Comparison of ENCODE assay signal across 10 cellular contexts in genomic region chr5:148186248-148187003, GRCh38. TPM values are rescaled to one million over a fixed set of nuclear protein-coding genes. Genes with fewer than 3 reads are reported as not detected.
DNase-seq lines count a peak whose midpoint lies in the region; ATAC-seq and TF ChIP-seq lines count a peak whose summit lies in the region.
"Had no signal": no experiment of that assay in that cellular context is flagged by ENCODE, and none has a peak within 500 bp of the region (broad histone marks: within the 10 kb centered on the region; RNA-seq: fewer than 3 reads in every experiment).

No MANE protein-coding gene starts in this region.

- peaks cover 9% of the 10 kb centered on the region for H3K4me1 Mint-ChIP-seq in activated CD8-positive, alpha-beta T cell treated with anti-CD3 and anti-CD28 coated beads for 36 hours (ENCODE audit: low read depth)
- no peaks in the 10 kb centered on the region for H3K4me1 Mint-ChIP-seq in activated CD8-positive, alpha-beta T cell treated with anti-CD3 and anti-CD28 coated beads, Interleukin-2, amount 10 ng/mL, durations not matched to agents 7 days and 5 days (ENCODE audit: low read depth)
- H3K4me1 Mint-ChIP-seq in stimulated activated effector memory CD8-positive, alpha-beta T cell treated with anti-CD3 and anti-CD28 coated beads, Interleukin-12 subunit alpha, Interleukin-12 subunit beta, amount 100 ng/mL, for 72 hours, result no peaks in the 10 kb centered on the region
- no peaks in the 10 kb centered on the region for H3K4me1 Mint-ChIP-seq in CD4-positive, alpha-beta memory T cell

- H3K36me3 ChIP-seq in brain microvascular endothelial cell (replicated peaks), result no peaks in the 10 kb centered on the region
- H3K36me3 ChIP-seq in CD4-positive, alpha-beta memory T cell (ENCODE audit: insufficient read depth, low read length), result no peaks in the 10 kb centered on the region

- POLR2A ChIA-PET in activated CD8-positive, alpha-beta T cell treated with anti-CD3 and anti-CD28 coated beads for 36 hours (lab: Charles Lee), result no interaction called here
- POLR2A ChIA-PET in activated CD8-positive, alpha-beta T cell treated with anti-CD3 and anti-CD28 coated beads, Interleukin-2, amount 10 ng/mL, durations not matched to agents 7 days and 5 days (lab: Charles Lee), result no interaction called here
- POLR2A ChIA-PET in CD4-positive, alpha-beta memory T cell (lab: Charles Lee; ENCODE audit: partially characterized antibody), result no interaction called here

- H3K27me3 Mint-ChIP-seq in activated CD8-positive, alpha-beta T cell treated with anti-CD3 and anti-CD28 coated beads for 36 hours, result peaks cover 21% of the 10 kb centered on the region
- peaks cover 4% of the 10 kb centered on the region for H3K27me3 Mint-ChIP-seq in activated CD8-positive, alpha-beta T cell treated with anti-CD3 and anti-CD28 coated beads, Interleukin-2, amount 10 ng/mL, durations not matched to agents 7 days and 5 days (ENCODE audit: low read depth)
- peaks cover 0 to 7% of the 10 kb centered on the region in 2 donors for H3K27me3 Mint-ChIP-seq in CD4-positive, alpha-beta memory T cell

- no peak overlapping the region for H3K27ac Mint-ChIP-seq in activated CD8-positive, alpha-beta T cell treated with anti-CD3 and anti-CD28 coated beads for 36 hours
- no peak overlapping the region for H3K27ac Mint-ChIP-seq in activated CD8-positive, alpha-beta T cell treated with anti-CD3 and anti-CD28 coated beads, Interleukin-2, amount 10 ng/mL, durations not matched to agents 7 days and 5 days
- peak overlapping the region; percentile 9 for H3K27ac Mint-ChIP-seq in stimulated activated effector memory CD8-positive, alpha-beta T cell treated with anti-CD3 and anti-CD28 coated beads, Interleukin-12 subunit alpha, Interleukin-12 subunit beta, amount 100 ng/mL, for 72 hours
- H3K27ac Mint-ChIP-seq in CD4-positive, alpha-beta memory T cell, result no peak overlapping the region

- H3K4me3 Mint-ChIP-seq in activated CD8-positive, alpha-beta T cell treated with anti-CD3 and anti-CD28 coated beads for 36 hours, result no peak overlapping the region
- no peak overlapping the region for H3K4me3 Mint-ChIP-seq in activated CD8-positive, alpha-beta T cell treated with anti-CD3 and anti-CD28 coated beads, Interleukin-2, amount 10 ng/mL, durations not matched to agents 7 days and 5 days
- H3K4me3 Mint-ChIP-seq in stimulated activated effector memory CD8-positive, alpha-beta T cell treated with anti-CD3 and anti-CD28 coated beads, Interleukin-12 subunit alpha, Interleukin-12 subunit beta, amount 100 ng/mL, for 72 hours, result no peak overlapping the region
- H3K4me3 Mint-ChIP-seq in CD4-positive, alpha-beta memory T cell, result no peak overlapping the region

- no peaks in the 10 kb centered on the region for H3K4me1 ChIP-seq in CD4-positive, alpha-beta memory T cell (ENCODE audit: insufficient read depth, low read length)

- intact Hi-C loops in activated CD8-positive, alpha-beta T cell treated with anti-CD3 and anti-CD28 coated beads for 36 hours (cut with micrococcal nuclease), result no loop called here
- intact Hi-C loops in CD4-positive, alpha-beta memory T cell (cut with micrococcal nuclease), result no loop called here

- peak; percentile 97 for ATAC-seq in activated CD8-positive, alpha-beta T cell treated with anti-CD3 and anti-CD28 coated beads for 36 hours
- no peak for ATAC-seq in activated CD8-positive, alpha-beta T cell treated with anti-CD3 and anti-CD28 coated beads, Interleukin-2, amount 10 ng/mL, durations not matched to agents 7 days and 5 days
- peak; percentile 56 for ATAC-seq in HG03521 (IDR thresholded peaks at IDR 0.05; ENCODE audit: unreplicated experiment)
- peak; percentile 100 for ATAC-seq in stimulated activated effector memory CD8-positive, alpha-beta T cell treated with anti-CD3 and anti-CD28 coated beads, Interleukin-12 subunit alpha, Interleukin-12 subunit beta, amount 100 ng/mL, for 72 hours

- DNase-seq in activated CD8-positive, alpha-beta T cell treated with anti-CD3 and anti-CD28 coated beads for 36 hours, result peak; percentile 2
- DNase-seq in activated CD8-positive, alpha-beta T cell treated with anti-CD3 and anti-CD28 coated beads, Interleukin-2, amount 10 ng/mL, durations not matched to agents 7 days and 5 days, result no peak
- peak; percentile 13 for DNase-seq in brain microvascular endothelial cell
- DNase-seq in stimulated activated effector memory CD8-positive, alpha-beta T cell treated with anti-CD3 and anti-CD28 coated beads, Interleukin-12 subunit alpha, Interleukin-12 subunit beta, amount 100 ng/mL, for 72 hours (ENCODE audit: low spot score in 2 of 2), result peak in 1 of 2 donors; percentile 50
- no peak for DNase-seq in CD4-positive, alpha-beta memory T cell
- DNase-seq in GM10266 (ENCODE audit: extremely low spot score), result no peak
- DNase-seq in occipital lobe (lab: John Stamatoyannopoulos, UW), result no peak

- no peaks in the 10 kb centered on the region for H3K9me3 ChIP-seq in CD4-positive, alpha-beta memory T cell (ENCODE audit: control insufficient read depth in 1 of 2, low read length in 2 of 2)

- no peaks in the 10 kb centered on the region for H3K36me3 Mint-ChIP-seq in activated CD8-positive, alpha-beta T cell treated with anti-CD3 and anti-CD28 coated beads for 36 hours (ENCODE audit: low read depth)
- H3K36me3 Mint-ChIP-seq in activated CD8-positive, alpha-beta T cell treated with anti-CD3 and anti-CD28 coated beads, Interleukin-2, amount 10 ng/mL, durations not matched to agents 7 days and 5 days (ENCODE audit: low read depth), result no peaks in the 10 kb centered on the region
- H3K36me3 Mint-ChIP-seq in stimulated activated effector memory CD8-positive, alpha-beta T cell treated with anti-CD3 and anti-CD28 coated beads, Interleukin-12 subunit alpha, Interleukin-12 subunit beta, amount 100 ng/mL, for 72 hours, result peaks cover 6% of the 10 kb centered on the region
- H3K36me3 Mint-ChIP-seq in CD4-positive, alpha-beta memory T cell, result no peaks in the 10 kb centered on the region

- H3K9me3 Mint-ChIP-seq in activated CD8-positive, alpha-beta T cell treated with anti-CD3 and anti-CD28 coated beads for 36 hours, result no peaks in the 10 kb centered on the region
- H3K9me3 Mint-ChIP-seq in activated CD8-positive, alpha-beta T cell treated with anti-CD3 and anti-CD28 coated beads, Interleukin-2, amount 10 ng/mL, durations not matched to agents 7 days and 5 days (ENCODE audit: insufficient read depth), result no peaks in the 10 kb centered on the region
- H3K9me3 Mint-ChIP-seq in stimulated activated effector memory CD8-positive, alpha-beta T cell treated with anti-CD3 and anti-CD28 coated beads, Interleukin-12 subunit alpha, Interleukin-12 subunit beta, amount 100 ng/mL, for 72 hours, result no peaks in the 10 kb centered on the region
- H3K9me3 Mint-ChIP-seq in CD4-positive, alpha-beta memory T cell, result no peaks in the 10 kb centered on the region

- CTCF ChIA-PET in activated CD8-positive, alpha-beta T cell treated with anti-CD3 and anti-CD28 coated beads for 36 hours (lab: Charles Lee), result interaction anchor here (1.3 kb wide), 1 partner anchor 544 kb away, joined by 10 read pairs; no protein-coding TSS in a partner anchor
- CTCF ChIA-PET in activated CD8-positive, alpha-beta T cell treated with anti-CD3 and anti-CD28 coated beads, Interleukin-2, amount 10 ng/mL, durations not matched to agents 7 days and 5 days (lab: Charles Lee), result interaction anchor here (1.5 to 2.0 kb wide), 2 partner anchors 544 to 546 kb away, joined by 4 to 7 read pairs; no protein-coding TSS in a partner anchor
- CTCF ChIA-PET in CD4-positive, alpha-beta memory T cell (lab: Charles Lee; ENCODE audit: partially characterized antibody), result no interaction called here

- in situ Hi-C loops in brain microvascular endothelial cell (cut with HindIII; ENCODE audit: low pct_ligation_motif_present, low sequenced_read_pairs), result no loop called here

- no peak overlapping the region for H3K4me3 ChIP-seq in brain microvascular endothelial cell (ENCODE audit: low read depth, low read length)
- no peak overlapping the region for H3K4me3 ChIP-seq in CD4-positive, alpha-beta memory T cell (ENCODE audit: low read length in 2 of 2)

- no peak overlapping the region for H3K27ac ChIP-seq in brain microvascular endothelial cell
- H3K27ac ChIP-seq in CD4-positive, alpha-beta memory T cell (ENCODE audit: low read depth, low read length), result no peak overlapping the region

- H3K27me3 ChIP-seq in brain microvascular endothelial cell (replicated peaks), result no peaks in the 10 kb centered on the region
- H3K27me3 ChIP-seq in CD4-positive, alpha-beta memory T cell (ENCODE audit: insufficient read depth, low read length), result no peaks in the 10 kb centered on the region

- no peak for TF ChIP-seq CTCF in activated CD8-positive, alpha-beta T cell treated with anti-CD3 and anti-CD28 coated beads for 36 hours (IDR thresholded peaks at IDR 0.05)
- TF ChIP-seq CTCF in brain microvascular endothelial cell (IDR thresholded peaks at IDR 0.05; ENCODE audit: low read depth, low read length, missing control alignments), result no peak
- TF ChIP-seq CTCF in GM10266 (IDR thresholded peaks at IDR 0.05; ENCODE audit: control insufficient read depth, insufficient read depth, low read depth, missing control alignments), result no peak

RNA-seq across cellular contexts. Expression of gene SPINK6, which starts 16.4 kb away (rescaled TPM):
- total RNA-seq in activated CD8-positive, alpha-beta T cell treated with anti-CD3 and anti-CD28 coated beads for 36 hours, result not detected
- total RNA-seq in activated CD8-positive, alpha-beta T cell treated with anti-CD3 and anti-CD28 coated beads, Interleukin-2, amount 10 ng/mL, durations not matched to agents 7 days and 5 days, result not detected
- total RNA-seq in CD4-positive, alpha-beta memory T cell, result not detected
- polyA plus RNA-seq in CD4-positive, alpha-beta memory T cell, result not detected
- not detected for total RNA-seq in occipital lobe
- total RNA-seq: HT-29, myocyte had no signal

RNA-seq across cellular contexts. Expression of gene SPINK14, which starts 18.1 kb away (rescaled TPM):
- total RNA-seq in activated CD8-positive, alpha-beta T cell treated with anti-CD3 and anti-CD28 coated beads for 36 hours, result not detected
- not detected for total RNA-seq in activated CD8-positive, alpha-beta T cell treated with anti-CD3 and anti-CD28 coated beads, Interleukin-2, amount 10 ng/mL, durations not matched to agents 7 days and 5 days
- total RNA-seq in CD4-positive, alpha-beta memory T cell, result not detected
- not detected for polyA plus RNA-seq in CD4-positive, alpha-beta memory T cell
- not detected for total RNA-seq in occipital lobe
- total RNA-seq: HT-29, myocyte had no signal

RNA-seq across cellular contexts. Expression of gene MARCOL, which starts 51.9 kb away (rescaled TPM):
- total RNA-seq in activated CD8-positive, alpha-beta T cell treated with anti-CD3 and anti-CD28 coated beads for 36 hours, result not detected
- total RNA-seq in activated CD8-positive, alpha-beta T cell treated with anti-CD3 and anti-CD28 coated beads, Interleukin-2, amount 10 ng/mL, durations not matched to agents 7 days and 5 days, result not detected
- total RNA-seq in CD4-positive, alpha-beta memory T cell, result not detected
- not detected for polyA plus RNA-seq in CD4-positive, alpha-beta memory T cell
- not detected for total RNA-seq in occipital lobe
- total RNA-seq: HT-29, myocyte had no signal

Comparison
In these comparisons a context has a peak if more than half of its experiments do, and no peak if none do; other contexts are left out.
1. DNase-seq: peak in activated CD8-positive, alpha-beta T cell treated with anti-CD3 and anti-CD28 coated beads for 36 hours (single experiment) and brain microvascular endothelial cell (single experiment); none in activated CD8-positive, alpha-beta T cell treated with anti-CD3 and anti-CD28 coated beads, Interleukin-2, amount 10 ng/mL, durations not matched to agents 7 days and 5 days (single experiment), CD4-positive, alpha-beta memory T cell (0 of 5), GM10266 (single experiment) and occipital lobe (single experiment).